9 cellular contexts compared by ENCODE assay signal in the genomic region with DNA sequence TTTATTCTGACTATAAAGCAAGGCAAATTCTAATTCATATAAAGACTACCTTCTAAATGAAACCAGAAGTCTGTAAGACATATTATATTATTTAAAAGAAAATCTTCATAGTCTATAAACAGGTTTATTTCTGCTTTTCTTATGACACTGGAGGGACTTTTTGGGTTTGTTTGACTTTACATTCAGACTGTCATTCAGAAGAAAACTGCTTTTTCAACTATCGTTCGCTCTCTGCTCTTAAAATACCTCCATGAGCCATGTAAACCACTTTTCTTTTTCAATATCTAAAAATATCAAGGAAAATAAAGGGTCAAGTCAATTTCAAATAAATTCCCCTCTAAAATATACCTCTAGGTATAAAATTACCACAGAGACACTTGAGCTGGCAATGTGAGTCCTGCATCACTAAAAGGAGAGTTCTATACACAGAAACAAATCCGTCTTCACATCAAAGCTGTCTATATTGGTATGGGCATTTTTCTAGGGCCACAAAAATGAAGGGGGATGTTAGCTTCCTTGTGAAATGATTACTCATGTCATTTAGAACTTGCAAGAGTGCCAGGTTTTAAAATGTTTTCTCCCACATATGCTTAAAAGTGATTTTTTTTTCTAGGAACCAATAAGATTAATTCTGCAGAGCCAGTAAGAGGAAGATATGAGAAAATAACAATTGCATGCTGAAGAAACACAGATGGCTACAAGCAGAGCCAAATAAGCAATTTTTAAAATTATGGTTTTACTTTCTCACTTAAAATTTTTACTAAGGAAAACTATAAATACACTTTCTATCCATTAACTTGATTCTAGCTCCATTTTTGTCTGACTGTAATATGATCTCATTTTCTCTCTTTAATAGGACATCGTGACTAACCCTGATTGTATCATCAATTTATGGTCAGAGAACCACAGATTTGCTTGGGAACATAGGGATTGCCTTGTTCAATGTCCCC.
DNase-seq lines count a peak whose midpoint lies in the region; ATAC-seq and TF ChIP-seq lines count a peak whose summit lies in the region.
"Had no signal": no experiment of that assay in that cellular context is flagged by ENCODE, and none has a peak within 500 bp of the region (broad histone marks: within the 10 kb centered on the region; RNA-seq: fewer than 3 reads in every experiment).

No MANE protein-coding gene starts in this region.

- H3K4me3 Mint-ChIP-seq in natural killer cell treated with Interleukin-12 subunit alpha and Interleukin-12 subunit beta and Interleukin-15 and Interleukin-18, amount 100 ng/mL, for 72 hours = peak overlapping the region; percentile 41
- H3K4me3 Mint-ChIP-seq in natural killer cell (no peak overlapping the region), immature natural killer cell (no peak overlapping the region)

- ATAC-seq in natural killer cell treated with Interleukin-12 subunit alpha and Interleukin-12 subunit beta and Interleukin-15 and Interleukin-18, amount 100 ng/mL, for 72 hours = peak in 1 of 2 donors; percentile 66
- ATAC-seq in natural killer cell (no peak), HG03066 (IDR thresholded peaks at IDR 0.05; ENCODE audit: low read depth, unreplicated experiment) (peak; percentile 60)

- H3K27ac Mint-ChIP-seq in natural killer cell treated with Interleukin-12 subunit alpha and Interleukin-12 subunit beta and Interleukin-15 and Interleukin-18, amount 100 ng/mL, for 72 hours = peak overlapping the region; percentile 51
- no peak overlapping the region for H3K27ac Mint-ChIP-seq in natural killer cell
- no peak overlapping the region for H3K27ac Mint-ChIP-seq in immature natural killer cell

- no peaks in the 10 kb centered on the region for H3K36me3 Mint-ChIP-seq in natural killer cell treated with Interleukin-12 subunit alpha and Interleukin-12 subunit beta and Interleukin-15 and Interleukin-18, amount 100 ng/mL, for 72 hours
- H3K36me3 Mint-ChIP-seq in natural killer cell = no peaks in the 10 kb centered on the region
- no peaks in the 10 kb centered on the region for H3K36me3 Mint-ChIP-seq in immature natural killer cell

- intact Hi-C loops in natural killer cell (cut with micrococcal nuclease) = no loop called here

- peaks cover 0 to 5% of the 10 kb centered on the region in 2 donors for H3K4me1 Mint-ChIP-seq in natural killer cell treated with Interleukin-12 subunit alpha and Interleukin-12 subunit beta and Interleukin-15 and Interleukin-18, amount 100 ng/mL, for 72 hours (ENCODE audit: low read depth in 2 of 2)
- no peaks in the 10 kb centered on the region for H3K4me1 Mint-ChIP-seq in natural killer cell
- H3K4me1 Mint-ChIP-seq in immature natural killer cell = no peaks in the 10 kb centered on the region

- H3K9me3 Mint-ChIP-seq in natural killer cell treated with Interleukin-12 subunit alpha and Interleukin-12 subunit beta and Interleukin-15 and Interleukin-18, amount 100 ng/mL, for 72 hours = no peaks in the 10 kb centered on the region
- H3K9me3 Mint-ChIP-seq in natural killer cell (no peaks in the 10 kb centered on the region), immature natural killer cell (no peaks in the 10 kb centered on the region)

- TF ChIP-seq CTCF in natural killer cell (IDR thresholded peaks at IDR 0.05) = no peak

- no peak for DNase-seq in natural killer cell treated with Interleukin-12 subunit alpha and Interleukin-12 subunit beta and Interleukin-15 and Interleukin-18, amount 100 ng/mL, for 72 hours (ENCODE audit: low spot score)
- DNase-seq in natural killer cell (no peak), astrocyte of the hippocampus (ENCODE audit: low read depth, low spot score) (peak; percentile 28), immature natural killer cell (no peak), medulla oblongata (ENCODE audit: extremely low spot score) (no peak), NCI-H1092 (lab: John Stamatoyannopoulos, UW) (no peak), NCI-H1436 treated with DMSO at 0.1 percent for 48 hours (lab: John Stamatoyannopoulos, UW) (no peak)
- DNase-seq: stimulated activated naive CD4-positive, alpha-beta T cell had no signal

- H3K27me3 Mint-ChIP-seq in natural killer cell treated with Interleukin-12 subunit alpha and Interleukin-12 subunit beta and Interleukin-15 and Interleukin-18, amount 100 ng/mL, for 72 hours = no peaks in the 10 kb centered on the region
- H3K27me3 Mint-ChIP-seq in natural killer cell (ENCODE audit: low read depth in 2 of 2) (no peaks in the 10 kb centered on the region), immature natural killer cell (ENCODE audit: low read depth in 3 of 3) (peaks cover 2 to 4% (median 3%) of the 10 kb centered on the region in 3 donors)

Comparison
In these comparisons a context has a peak if more than half of its experiments do, and no peak if none do; other contexts are left out.
1. H3K27ac Mint-ChIP-seq: peak in natural killer cell treated with Interleukin-12 subunit alpha and Interleukin-12 subunit beta and Interleukin-15 and Interleukin-18, amount 100 ng/mL, for 72 hours (2 of 2); none in natural killer cell (0 of 2) and immature natural killer cell (0 of 6).